In genomic region chr3:15332405-15333098, GRCh38 we compare ENCODE assay signal across 8 cellular contexts.
DNase-seq lines count a peak whose midpoint lies in the region; ATAC-seq and TF ChIP-seq lines count a peak whose summit lies in the region.

A gene with protein sequence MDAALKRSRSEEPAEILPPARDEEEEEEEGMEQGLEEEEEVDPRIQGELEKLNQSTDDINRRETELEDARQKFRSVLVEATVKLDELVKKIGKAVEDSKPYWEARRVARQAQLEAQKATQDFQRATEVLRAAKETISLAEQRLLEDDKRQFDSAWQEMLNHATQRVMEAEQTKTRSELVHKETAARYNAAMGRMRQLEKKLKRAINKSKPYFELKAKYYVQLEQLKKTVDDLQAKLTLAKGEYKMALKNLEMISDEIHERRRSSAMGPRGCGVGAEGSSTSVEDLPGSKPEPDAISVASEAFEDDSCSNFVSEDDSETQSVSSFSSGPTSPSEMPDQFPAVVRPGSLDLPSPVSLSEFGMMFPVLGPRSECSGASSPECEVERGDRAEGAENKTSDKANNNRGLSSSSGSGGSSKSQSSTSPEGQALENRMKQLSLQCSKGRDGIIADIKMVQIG (minus strand): TSS chr3:15332586. CDS start chr3:15332408, 178 bp downstream.

- ATAC-seq in HG02763 (IDR thresholded peaks at IDR 0.05; ENCODE audit: unreplicated experiment), result peak; percentile 74

- peak; percentile 60 for TF ChIP-seq CTCF in coronary artery (IDR thresholded peaks at IDR 0.05)

- DNase-seq in NCI-H1436 (lab: John Stamatoyannopoulos, UW) (peak; percentile 11), NCI-H1436 treated with DMSO at 0.1 percent for 48 hours (lab: John Stamatoyannopoulos, UW) (no peak), NCI-H2107 treated with DMSO at 0.1 percent for 48 hours (lab: John Stamatoyannopoulos, UW; ENCODE audit: unreplicated experiment) (peak; percentile 22), coronary artery (ENCODE audit: low spot score) (peak; percentile 85), left kidney (ENCODE audit: low read depth, low spot score) (peak; percentile 95)
- DNase-seq in activated CD4-positive, alpha-beta T cell treated with anti-CD3 and anti-CD28 coated beads for 4 hours, result peak; percentile 66 to 72
- DNase-seq in stimulated activated CD4-positive, alpha-beta T cell treated with anti-CD3 and anti-CD28 coated beads, Interleukin-2, amount 100 ng/mL, for 24 hours, result peak; percentile 76 to 82

- peak within 1 kb of the TSS; percentile 84 for H3K4me3 ChIP-seq in coronary artery

- peak within 1 kb of the TSS; percentile 88 to 92 for H3K27ac ChIP-seq in coronary artery
